Comparison of ENCODE assay signal across 1 cellular context in the genomic region with DNA sequence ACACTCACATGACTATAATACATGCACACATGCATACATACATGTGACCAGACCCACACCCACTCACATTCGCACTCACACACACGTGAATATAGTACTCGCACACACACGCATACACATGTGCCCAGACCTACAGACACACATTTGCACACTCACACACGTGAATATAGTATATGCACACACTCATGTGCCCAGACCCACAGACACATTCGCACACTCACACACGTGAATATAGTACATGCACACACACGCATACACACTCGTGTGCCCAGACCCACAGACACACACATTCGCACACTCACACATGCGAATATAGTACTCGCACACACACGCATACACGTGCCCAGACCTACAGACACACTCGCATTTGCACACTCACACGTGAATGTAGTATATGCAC.
TF ChIP-seq lines count a peak whose summit lies in the region.

No MANE protein-coding gene starts in this region.

TF ChIP-seq in GM12878, 131 proteins besides CTCF, POLR2A, EP300 and RAD21:
- TF ChIP-seq, protein P1, sequence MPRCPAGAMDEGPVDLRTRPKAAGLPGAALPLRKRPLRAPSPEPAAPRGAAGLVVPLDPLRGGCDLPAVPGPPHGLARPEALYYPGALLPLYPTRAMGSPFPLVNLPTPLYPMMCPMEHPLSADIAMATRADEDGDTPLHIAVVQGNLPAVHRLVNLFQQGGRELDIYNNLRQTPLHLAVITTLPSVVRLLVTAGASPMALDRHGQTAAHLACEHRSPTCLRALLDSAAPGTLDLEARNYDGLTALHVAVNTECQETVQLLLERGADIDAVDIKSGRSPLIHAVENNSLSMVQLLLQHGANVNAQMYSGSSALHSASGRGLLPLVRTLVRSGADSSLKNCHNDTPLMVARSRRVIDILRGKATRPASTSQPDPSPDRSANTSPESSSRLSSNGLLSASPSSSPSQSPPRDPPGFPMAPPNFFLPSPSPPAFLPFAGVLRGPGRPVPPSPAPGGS (IDR thresholded peaks at IDR 0.05; ENCODE audit: borderline replicate concordance, insufficient read depth, low read depth, low read length, poor library complexity, severe bottlenecking): peak; percentile 26
